ENCODE assay signal across 6 cellular contexts in the genomic region with DNA sequence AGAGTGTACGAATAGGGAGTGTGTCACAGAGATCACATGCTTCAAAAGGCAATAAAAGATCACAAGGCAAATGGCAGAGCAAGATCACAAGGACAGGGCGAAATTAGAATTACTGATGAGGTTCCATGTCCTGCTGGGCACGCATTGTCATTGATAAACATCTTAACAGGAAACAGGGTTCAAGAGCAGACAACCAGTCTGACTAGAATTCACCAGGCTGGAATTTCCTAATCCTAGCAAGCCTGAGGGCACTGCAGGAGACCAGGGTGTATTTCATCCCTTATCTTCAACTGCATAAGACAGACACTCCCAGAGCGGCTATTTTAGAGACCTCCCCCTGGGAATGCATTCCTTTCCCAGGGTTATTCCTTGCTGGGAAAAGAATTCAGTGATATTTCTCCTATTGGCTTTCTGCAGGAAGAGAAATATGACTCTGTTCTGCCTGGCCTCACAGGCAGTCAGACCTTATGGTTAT. TPM values are rescaled to one million over a fixed set of nuclear protein-coding genes. Genes with fewer than 3 reads are reported as not detected.
DNase-seq lines count a peak whose midpoint lies in the region; ATAC-seq, FAIRE-seq and TF ChIP-seq lines count a peak whose summit lies in the region.
"Not testable (repeated sequence)": the region's sequence is repeated elsewhere in the genome, so short reads cannot be mapped to it uniquely, and the experiment has no call there.

No MANE protein-coding gene starts in this region.

- not testable (repeated sequence) for H3K9me2 ChIP-seq in GM23338 (ENCODE audit: insufficient read depth)

- not testable (repeated sequence) for TF ChIP-seq CTCF in A549 (IDR thresholded peaks at IDR 0.05); GM23338 (conservative IDR thresholded peaks at IDR 0.05; ENCODE audit: low read depth in 2 of 2); endodermal cell (conservative IDR thresholded peaks at IDR 0.05); nephron (IDR thresholded peaks at IDR 0.05; ENCODE audit: unreplicated experiment in 3 of 3)

- peak overlapping the region; percentile 75 for H3K4me2 ChIP-seq in A549
- H3K4me2 ChIP-seq in GM23338: not testable (repeated sequence)

- not testable (repeated sequence) for H4K20me1 ChIP-seq in GM23338 (replicated peaks; ENCODE audit: insufficient read depth)

- peaks cover 69% of the 10 kb centered on the region for H3K4me1 ChIP-seq in A549
- H3K4me1 ChIP-seq in GM23338 (ENCODE audit: insufficient read depth); HUES48 (ENCODE audit: control insufficient read depth, insufficient read depth, low read length); endodermal cell (ENCODE audit: control insufficient read depth, insufficient read depth, low read length): not testable (repeated sequence)

- not testable (repeated sequence) for H3K4me1 Mint-ChIP-seq in GM23338, endodermal cell
- H3K4me1 Mint-ChIP-seq in nephron: peaks cover 24% of the 10 kb centered on the region

- H3K4me3 Mint-ChIP-seq in GM23338, endodermal cell, nephron: not testable (repeated sequence)

- H3K27ac ChIP-seq in A549 (peak overlapping the region; percentile 94 to 97), HUES48 (ENCODE audit: low read depth, low read length) (peak overlapping the region; percentile 55)
- not testable (repeated sequence) for H3K27ac ChIP-seq in GM23338 (ENCODE audit: low read depth); endodermal cell (ENCODE audit: low read depth, low read length)

- CTCF ChIA-PET in A549 (lab: Yijun Ruan, JAX): interaction anchor here (0.6 to 3.2 kb wide), 3 partner anchors 8 to 234 kb away, joined by 4 to 23 read pairs (median 4); no protein-coding TSS in a partner anchor

- H3F3A ChIP-seq in GM23338 (replicated peaks; ENCODE audit: low read depth): not testable (repeated sequence)

- H3K9ac ChIP-seq in HUES48 (ENCODE audit: low read depth, low read length); endodermal cell (ENCODE audit: extremely low read depth, low read length, poor library complexity, severe bottlenecking): not testable (repeated sequence)

- H3K9me3 Mint-ChIP-seq in GM23338 (peaks cover 30% of the 10 kb centered on the region), endodermal cell (peaks cover 39% of the 10 kb centered on the region), nephron (peaks cover 27% of the 10 kb centered on the region)

- H3K79me2 ChIP-seq in GM23338 (replicated peaks; ENCODE audit: insufficient read depth): not testable (repeated sequence)

- not testable (repeated sequence) for H3K27me3 Mint-ChIP-seq in GM23338 (ENCODE audit: insufficient read depth, low read depth, poor library complexity); endodermal cell (ENCODE audit: insufficient read depth); nephron (ENCODE audit: low read depth)

- peak in 1 of 2 experiments; percentile 5; a peak in 3 of 6 replicates for ATAC-seq in A549
- not testable (repeated sequence) for ATAC-seq in GM23338

- H3K36me3 ChIP-seq in GM23338 (ENCODE audit: insufficient read depth); HUES48 (ENCODE audit: control insufficient read depth, insufficient read depth, low read length); endodermal cell (ENCODE audit: control insufficient read depth, insufficient read depth, low read length): not testable (repeated sequence)

- POLR2A ChIA-PET in A549 (lab: Yijun Ruan, JAX): not testable (repeated sequence)

- peak in 1 of 2 experiments; percentile 42; a peak in 2 of 5 replicates for TF ChIP-seq RAD21 in A549 (conservative IDR thresholded peaks at IDR 0.05 in 1 of 2, IDR thresholded peaks at IDR 0.05 in 1 of 2)

- not testable (repeated sequence) for FAIRE-seq in A549 (lab: Jason Lieb, UNC)

- DNase-seq in A549 (ENCODE audit: low read depth in 1 of 2, low spot score in 1 of 2) (peak in 1 of 2 experiments; percentile 87), GM23338 (ENCODE audit: low spot score) (peak; percentile 17), amniotic epithelial cell (ENCODE audit: low read depth) (peak; percentile 26)
- DNase-seq in endodermal cell: not testable (repeated sequence)

- H3K36me3 Mint-ChIP-seq in GM23338 (ENCODE audit: low read depth) (peaks cover 36% of the 10 kb centered on the region), endodermal cell (ENCODE audit: low read depth) (peaks cover 45% of the 10 kb centered on the region), nephron (ENCODE audit: low read depth) (peaks cover 40% of the 10 kb centered on the region)

- H3K27me3 ChIP-seq in GM23338 (ENCODE audit: insufficient read depth); HUES48 (ENCODE audit: control insufficient read depth, insufficient read depth, low read length); endodermal cell (ENCODE audit: control insufficient read depth, insufficient read depth, low read length, poor library complexity, severe bottlenecking): not testable (repeated sequence)

- H3K4me3 ChIP-seq in A549; GM23338; HUES48 (ENCODE audit: low read depth, low read length): not testable (repeated sequence)
- H3K4me3 ChIP-seq in endodermal cell (ENCODE audit: low read length): peak overlapping the region; percentile 1

- 23% methylated on average over 4 of the region's 4 CpGs for WGBS in A549 (ENCODE audit: missing lambda C conversion rate)
- 80 to 87% methylated on average over 1 to 4 of the region's 4 CpGs for WGBS in endodermal cell (ENCODE audit: insufficient coverage in 1 of 2, insufficient read length in 1 of 2), 2 experiments

- TF ChIP-seq POLR2A in A549 (IDR thresholded peaks at IDR 0.05; ENCODE audit: low read length): not testable (repeated sequence)

- H2AFZ ChIP-seq in GM23338: not testable (repeated sequence)

- not testable (repeated sequence) for H3K9me3 ChIP-seq in A549
- H3K9me3 ChIP-seq in HUES48 (ENCODE audit: control insufficient read depth, insufficient read depth, low read length): peaks cover 18% of the 10 kb centered on the region
- peaks cover 31% of the 10 kb centered on the region for H3K9me3 ChIP-seq in endodermal cell (ENCODE audit: control insufficient read depth, low read length)

- H3K27ac Mint-ChIP-seq in GM23338, endodermal cell: not testable (repeated sequence)
- peak overlapping the region in 2 of 3 experiments; percentile 3 to 31 for H3K27ac Mint-ChIP-seq in nephron

- peak; percentile 97 to 98 for TF ChIP-seq EP300 in A549 (IDR thresholded peaks at IDR 0.05)

TF ChIP-seq in A549, 52 proteins besides CTCF, POLR2A, EP300 and RAD21 (continues in another document):
- peak; percentile 94 to 95; a peak in 3 of 5 replicates for TF ChIP-seq JUN (IDR thresholded peaks at IDR 0.05)
- TF ChIP-seq HOXB5 (CRISPR knock-in tag; IDR thresholded peaks at IDR 0.05): peak; percentile 70; the same call in 1 of the 2 replicates
- TF ChIP-seq GATA3 (IDR thresholded peaks at IDR 0.05; ENCODE audit: borderline replicate concordance): peak; percentile 95
- TF ChIP-seq JUNB (IDR thresholded peaks at IDR 0.05): peak; percentile 81

RNA-seq across cellular contexts. Expression of a gene that starts 25.8 kb away (rescaled TPM):
- polyA plus RNA-seq in A549 (2011; rRNA removed): 21.9 and 31.1 TPM in 2 replicates
- 5.2 and 6.0 TPM in 2 replicates for polyA plus RNA-seq in A549 (2012; cell fraction: cytosol; rRNA removed)
- 1.1 and 2.1 TPM in 2 replicates for polyA plus RNA-seq in A549 (2012; cell fraction: nucleus; rRNA removed)
- polyA plus RNA-seq in A549 (2017; fragmentation: RNase III; extraction: RNeasy Plus Mini Kit Qiagen cat#74134 plus additional on column Dnase treatment): 17.1 to 21.8 TPM (median 21.7 TPM) in 3 replicates
- polyA minus RNA-seq in A549 (2011; rRNA and poly(A)+ RNA removed): 8.0 and 11.7 TPM in 2 replicates
- total RNA-seq in GM23338 (2014; rRNA removed; shearing (Covaris generic)): 10.8 and 11.1 TPM in 2 replicates
- 26.8 and 27.1 TPM in 2 replicates for polyA plus RNA-seq in GM23338 (2016; fragmentation: Nextera tagmentation; extraction: Ambion mirVana)
- total RNA-seq in endodermal cell: 10 to 100 TPM; 14.7 to 15.5 TPM
- polyA plus RNA-seq in endodermal cell (2013, experiment 1 of 2): 16.7 TPM
- 17.7 TPM for polyA plus RNA-seq in endodermal cell (2013, experiment 2 of 2)

RNA-seq across cellular contexts. Expression of a gene that starts 26.0 kb away (rescaled TPM):
- polyA plus RNA-seq in A549 (2011; rRNA removed): 85.9 and 98.9 TPM in 2 replicates
- 27.4 and 29.5 TPM in 2 replicates for polyA plus RNA-seq in A549 (2012; cell fraction: cytosol; rRNA removed)
- polyA plus RNA-seq in A549 (2012; cell fraction: nucleus; rRNA removed): 11.5 and 16.3 TPM in 2 replicates
- 53.8 to 56.2 TPM (median 54.9 TPM) in 3 replicates for polyA plus RNA-seq in A549 (2017; fragmentation: RNase III; extraction: RNeasy Plus Mini Kit Qiagen cat#74134 plus additional on column Dnase treatment)
- polyA minus RNA-seq in A549 (2011; rRNA and poly(A)+ RNA removed): 24.7 and 29.7 TPM in 2 replicates
- 41.6 and 44.0 TPM in 2 replicates for total RNA-seq in GM23338 (2014; rRNA removed; shearing (Covaris generic))
- 40.5 and 43.5 TPM in 2 replicates for polyA plus RNA-seq in GM23338 (2016; fragmentation: Nextera tagmentation; extraction: Ambion mirVana)
- 10 to 100 TPM; 28.5 to 43.7 TPM for total RNA-seq in endodermal cell
- 52.8 TPM for polyA plus RNA-seq in endodermal cell (2013, experiment 1 of 2)
- polyA plus RNA-seq in endodermal cell (2013, experiment 2 of 2): 45.3 TPM

RNA-seq across cellular contexts. Expression of a gene that starts 56.3 kb away (rescaled TPM):
- polyA plus RNA-seq in A549 (2011; rRNA removed): 36.3 and 37.6 TPM in 2 replicates
- 10.2 and 11.9 TPM in 2 replicates for polyA plus RNA-seq in A549 (2012; cell fraction: cytosol; rRNA removed)
- polyA plus RNA-seq in A549 (2012; cell fraction: nucleus; rRNA removed): 6.6 and 9.4 TPM in 2 replicates
- polyA plus RNA-seq in A549 (2017; fragmentation: RNase III; extraction: RNeasy Plus Mini Kit Qiagen cat#74134 plus additional on column Dnase treatment): 28.2 to 34.0 TPM (median 32.4 TPM) in 3 replicates
- 41.1 and 41.3 TPM in 2 replicates for polyA minus RNA-seq in A549 (2011; rRNA and poly(A)+ RNA removed)
- 23.9 and 24.1 TPM in 2 replicates for total RNA-seq in GM23338 (2014; rRNA removed; shearing (Covaris generic))
- polyA plus RNA-seq in GM23338 (2016; fragmentation: Nextera tagmentation; extraction: Ambion mirVana): 5.5 and 5.8 TPM in 2 replicates
- 10 to 100 TPM; 14.8 to 15.8 TPM for total RNA-seq in endodermal cell
- 13.6 TPM for polyA plus RNA-seq in endodermal cell (2013, experiment 1 of 2)
- 13.3 TPM for polyA plus RNA-seq in endodermal cell (2013, experiment 2 of 2)
